19 cellular contexts compared by ENCODE assay signal in genomic region chr2:138455691-138456090, GRCh38. TPM values are rescaled to one million over a fixed set of nuclear protein-coding genes. Genes with fewer than 3 reads are reported as not detected.
DNase-seq lines count a peak whose midpoint lies in the region; TF ChIP-seq lines count a peak whose summit lies in the region.
"Had no signal": no experiment of that assay in that cellular context is flagged by ENCODE, and none has a peak within 500 bp of the region (broad histone marks: within the 10 kb centered on the region; RNA-seq: fewer than 3 reads in every experiment).

No MANE protein-coding gene starts in this region.

- H3K14ac ChIP-seq in mesenchymal stem cell (ENCODE audit: low read length in 2 of 2) = peak overlapping the region in 1 of 2 experiments; percentile 62

- H3K4me2 ChIP-seq in mesenchymal stem cell (ENCODE audit: low read length, poor library complexity, severe bottlenecking) = no peak overlapping the region
- H3K4me2 ChIP-seq: BLaER1, KMS-11 had no signal

- H3K9me3 Mint-ChIP-seq in Caco-2 (ENCODE audit: unreplicated experiment) = peaks cover 21% of the 10 kb centered on the region
- peaks cover 10% of the 10 kb centered on the region for H3K9me3 Mint-ChIP-seq in endodermal cell

- H2BK120ac ChIP-seq in mesenchymal stem cell (ENCODE audit: low read depth, low read length) = no peak overlapping the region

- H2BK5ac ChIP-seq in mesenchymal stem cell (ENCODE audit: low read depth, low read length, poor library complexity, severe bottlenecking) = no peak overlapping the region

- H3K4me3 ChIP-seq in Caco-2 (ENCODE audit: low read depth, low read length) (no peak overlapping the region), endodermal cell (ENCODE audit: low read length) (no peak overlapping the region), mesenchymal stem cell (ENCODE audit: insufficient read depth in 1 of 2, low read depth in 1 of 2, low read length in 2 of 2) (no peak overlapping the region)
- H3K4me3 ChIP-seq: BLaER1 had no signal

- H3K36me3 ChIP-seq in Caco-2 (ENCODE audit: control insufficient read depth, insufficient read depth, low read length) = no peaks in the 10 kb centered on the region
- no peaks in the 10 kb centered on the region for H3K36me3 ChIP-seq in endodermal cell (ENCODE audit: control insufficient read depth, insufficient read depth, low read length)
- H3K36me3 ChIP-seq in mesenchymal stem cell (ENCODE audit: control insufficient read depth in 1 of 2, insufficient read depth in 2 of 2, low read depth in 1 of 2, low read length in 2 of 2) = no peaks in the 10 kb centered on the region
- H3K36me3 ChIP-seq: BLaER1 had no signal

- peak in 1 of 2 experiments; percentile 52 for DNase-seq in Caco-2
- peak; percentile 84 for DNase-seq in NCI-H69 (lab: John Stamatoyannopoulos, UW)
- no peak for DNase-seq in endodermal cell
- no peak for DNase-seq in mesenchymal stem cell
- no peak for DNase-seq in dermis blood vessel endothelial cell
- no peak for DNase-seq in middle frontal gyrus (ENCODE audit: extremely low spot score, low spot score)
- DNase-seq in NCI-H2081 treated with DMSO at 0.1 percent for 48 hours (lab: John Stamatoyannopoulos, UW) = no peak
- no peak for DNase-seq in activated CD4-positive, CD25-positive, alpha-beta regulatory T cell (lab: John Stamatoyannopoulos, UW)
- DNase-seq: CD4-positive, alpha-beta memory T cell; GOT3; NCI-H1048; NCI-H1436; NCI-H2029 treated with DMSO at 0.1 percent for 48 hours; NCI-H2171 treated with DMSO at 0.1 percent for 48 hours; NCI-H446 treated with DMSO at 0.1 percent for 48 hours; OCI-M1; SHP77 treated with DMSO at 0.1 percent for 48 hours had no signal

- intact Hi-C loops in Caco-2 (cut with micrococcal nuclease; ENCODE audit: unreplicated experiment) = no loop called here

- no peak overlapping the region for H2AK5ac ChIP-seq in mesenchymal stem cell (ENCODE audit: low read length, severe bottlenecking)

- H3K4ac ChIP-seq in mesenchymal stem cell (ENCODE audit: low read depth in 1 of 2, low read length in 2 of 2) = no peak overlapping the region

- no peak overlapping the region for H3K18ac ChIP-seq in mesenchymal stem cell (ENCODE audit: low read depth in 1 of 2, low read length in 2 of 2)

- peak overlapping the region; percentile 12 for H4K91ac ChIP-seq in mesenchymal stem cell (ENCODE audit: low read length)

- H3K27me3 ChIP-seq in Caco-2 (replicated peaks; ENCODE audit: control insufficient read depth, insufficient read depth, low read length) (no peaks in the 10 kb centered on the region), endodermal cell (ENCODE audit: control insufficient read depth, insufficient read depth, low read length, poor library complexity, severe bottlenecking) (no peaks in the 10 kb centered on the region), mesenchymal stem cell (ENCODE audit: control insufficient read depth in 1 of 2, insufficient read depth in 1 of 2, low read length in 2 of 2) (no peaks in the 10 kb centered on the region)
- H3K27me3 ChIP-seq: BLaER1 had no signal

- H2BK12ac ChIP-seq in mesenchymal stem cell (ENCODE audit: low read length in 2 of 2) = no peak overlapping the region

- no peak overlapping the region for H2AFZ ChIP-seq in mesenchymal stem cell (ENCODE audit: low read depth, low read length)

- no peaks in the 10 kb centered on the region for H3K27me3 Mint-ChIP-seq in Caco-2 (ENCODE audit: insufficient read depth, unreplicated experiment)
- no peaks in the 10 kb centered on the region for H3K27me3 Mint-ChIP-seq in endodermal cell (ENCODE audit: insufficient read depth)

- peaks cover 3% of the 10 kb centered on the region for H3K79me1 ChIP-seq in mesenchymal stem cell (replicated peaks; ENCODE audit: low read length, poor library complexity, severe bottlenecking)

- no TSS peak for BruUV-seq in Caco-2 (replicated peaks; lab: Mats Ljungman, UMichigan)

- POLR2A ChIA-PET in Caco-2 (lab: Charles Lee) = no interaction called here

- H3K27ac ChIP-seq in endodermal cell (ENCODE audit: low read depth, low read length) (no peak overlapping the region), mesenchymal stem cell (ENCODE audit: low read length, poor library complexity, severe bottlenecking) (no peak overlapping the region)
- H3K27ac ChIP-seq: BLaER1, KMS-11 had no signal

- H3K9me3 ChIP-seq in Caco-2 = no peaks in the 10 kb centered on the region
- H3K9me3 ChIP-seq in endodermal cell (ENCODE audit: control insufficient read depth, low read length) = peaks cover 16% of the 10 kb centered on the region
- H3K9me3 ChIP-seq in mesenchymal stem cell (ENCODE audit: control insufficient read depth, low read length) = no peaks in the 10 kb centered on the region
- H3K9me3 ChIP-seq: BLaER1 had no signal

- WGBS in endodermal cell (ENCODE audit: insufficient coverage in 1 of 2, insufficient read length in 1 of 2), 2 experiments = 94% methylated on average over 2 of the region's 2 CpGs; no CpG with 5 or more reads in 1 of the 2 experiments
- 88% methylated on average over 2 of the region's 2 CpGs for WGBS in mesenchymal stem cell

- no peak overlapping the region for H3K23ac ChIP-seq in mesenchymal stem cell (ENCODE audit: low read length in 2 of 2)

- TF ChIP-seq CTCF in Caco-2 (IDR thresholded peaks at IDR 0.05; ENCODE audit: insufficient read depth in 1 of 2, low read depth in 1 of 2, low read length in 1 of 2, severe bottlenecking in 1 of 2, unreplicated experiment in 1 of 2) (no peak), endodermal cell (conservative IDR thresholded peaks at IDR 0.05) (no peak)

- peaks cover 22% of the 10 kb centered on the region for H3K4me1 ChIP-seq in Caco-2
- peaks cover 4% of the 10 kb centered on the region for H3K4me1 ChIP-seq in endodermal cell (ENCODE audit: control insufficient read depth, insufficient read depth, low read length)
- H3K4me1 ChIP-seq in mesenchymal stem cell (ENCODE audit: control insufficient read depth, insufficient read depth, low read depth, low read length) = no peaks in the 10 kb centered on the region
- H3K4me1 ChIP-seq: BLaER1 had no signal

- peak overlapping the region; percentile 91 for H3K27ac Mint-ChIP-seq in Caco-2 (ENCODE audit: unreplicated experiment)
- H3K27ac Mint-ChIP-seq in endodermal cell = peak overlapping the region; percentile 33
- H3K27ac Mint-ChIP-seq: CD4-positive, alpha-beta memory T cell had no signal

- H2BK15ac ChIP-seq in mesenchymal stem cell (ENCODE audit: low read depth, poor library complexity, severe bottlenecking) = no peak overlapping the region

- H3K4me3 Mint-ChIP-seq in Caco-2 (ENCODE audit: unreplicated experiment) = peak overlapping the region; percentile 59
- H3K4me3 Mint-ChIP-seq in endodermal cell = no peak overlapping the region
- H3K4me3 Mint-ChIP-seq: CD4-positive, alpha-beta memory T cell had no signal

- H3K4me1 Mint-ChIP-seq in Caco-2 (ENCODE audit: low read depth, unreplicated experiment) (peaks cover 20% of the 10 kb centered on the region), endodermal cell (peaks cover 13% of the 10 kb centered on the region)
- H3K4me1 Mint-ChIP-seq: CD4-positive, alpha-beta memory T cell had no signal

- CTCF ChIA-PET in Caco-2 (lab: Charles Lee) = no interaction called here

- no peak overlapping the region for H3K9ac ChIP-seq in endodermal cell (ENCODE audit: extremely low read depth, low read length, poor library complexity, severe bottlenecking)
- no peak overlapping the region for H3K9ac ChIP-seq in mesenchymal stem cell (ENCODE audit: low read length)
- H3K9ac ChIP-seq: BLaER1, KMS-11 had no signal

- H3K36me3 Mint-ChIP-seq in Caco-2 (ENCODE audit: insufficient read depth, unreplicated experiment) (no peaks in the 10 kb centered on the region), endodermal cell (ENCODE audit: low read depth) (peaks cover 1% of the 10 kb centered on the region)

- H4K8ac ChIP-seq in mesenchymal stem cell (ENCODE audit: low read length) = no peak overlapping the region

RNA-seq across cellular contexts. Expression of gene SPOPL, which starts 45.9 kb away (rescaled TPM):
- total RNA-seq in Caco-2 (2022) = 31.6 and 32.9 TPM in 2 replicates
- total RNA-seq in endodermal cell = 10 to 100 TPM; 17.4 to 26.9 TPM
- polyA plus RNA-seq in endodermal cell (2013, experiment 1 of 2) = 14.2 TPM
- polyA plus RNA-seq in endodermal cell (2013, experiment 2 of 2) = 11.8 TPM
- 8.6 TPM for polyA plus RNA-seq in mesenchymal stem cell (2013, experiment 1 of 2)
- polyA plus RNA-seq in mesenchymal stem cell (2013, experiment 2 of 2) = 9.9 TPM
- total RNA-seq in dermis blood vessel endothelial cell = 17.9 and 20.2 TPM in 2 replicates
